In the genomic region with DNA sequence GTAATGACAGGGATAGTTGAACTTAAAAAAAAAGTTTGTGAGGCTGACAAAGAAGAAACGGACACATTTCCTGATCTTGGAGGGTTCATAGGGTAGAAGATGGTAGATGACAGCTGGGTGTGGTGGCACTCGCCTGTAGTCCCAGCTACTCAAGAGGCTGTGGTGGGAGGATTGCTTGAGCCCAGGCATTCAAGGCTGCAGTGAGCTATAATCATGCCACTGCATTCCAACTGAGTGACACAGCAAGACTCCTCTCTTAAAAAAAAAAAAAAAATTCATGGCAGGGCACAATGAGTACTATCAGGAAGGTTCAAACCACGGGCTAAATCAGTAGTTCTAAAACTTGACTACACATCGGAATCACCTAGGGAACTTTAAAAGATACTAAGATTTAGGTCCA, we compare ENCODE assay signal across 8 cellular contexts. TPM values are rescaled to one million over a fixed set of nuclear protein-coding genes. Genes with fewer than 3 reads are reported as not detected.
DNase-seq lines count a peak whose midpoint lies in the region; ATAC-seq, FAIRE-seq and TF ChIP-seq lines count a peak whose summit lies in the region.

No MANE protein-coding gene starts in this region.

- no peak for TF ChIP-seq CTCF in GM23338 (conservative IDR thresholded peaks at IDR 0.05; ENCODE audit: low read depth in 2 of 2)

- peaks cover 6% of the 10 kb centered on the region for H3K36me3 Mint-ChIP-seq in GM23338 (ENCODE audit: low read depth)

- H3K9me3 Mint-ChIP-seq in GM23338, result peaks cover 15% of the 10 kb centered on the region; the same call in 2 of the 3 replicates

- no peaks in the 10 kb centered on the region; the same call in 1 of the 2 replicates for H3K9me2 ChIP-seq in GM23338 (ENCODE audit: insufficient read depth)

- H3K27me3 Mint-ChIP-seq in GM23338 (ENCODE audit: insufficient read depth, low read depth, poor library complexity), result peaks cover 44% of the 10 kb centered on the region

- DNase-seq in GM23338 (ENCODE audit: low spot score) (no peak), SK-MEL-5 (ENCODE audit: low read depth, low spot score) (peak; percentile 20), non-pigmented ciliary epithelial cell (ENCODE audit: low read depth) (peak; percentile 67), NCI-H510A (lab: John Stamatoyannopoulos, UW) (no peak), H54 (ENCODE audit: insufficient read length, low spot score) (no peak)

- H2AFZ ChIP-seq in GM23338, result no peak overlapping the region

- no peak for TF ChIP-seq POLR2A in H54 (IDR thresholded peaks at IDR 0.05; ENCODE audit: low read depth, low read length)

- no peaks in the 10 kb centered on the region for H3K9me3 ChIP-seq in esophagus (ENCODE audit: control insufficient read depth in 2 of 2, insufficient read depth in 1 of 2, low read depth in 1 of 2, low read length in 1 of 2)

- H3K4me3 ChIP-seq in GM23338 (peak overlapping the region; percentile 84; the same call in 1 of the 2 replicates), esophagus (ENCODE audit: low read depth in 1 of 2, low read length in 2 of 2) (peak overlapping the region in 1 of 2 donors; percentile 75)

- peak overlapping the region; percentile 96 for H3K4me2 ChIP-seq in GM23338

- peaks cover 11% of the 10 kb centered on the region for H4K20me1 ChIP-seq in GM23338 (replicated peaks; ENCODE audit: insufficient read depth)

- H3K27ac ChIP-seq in GM23338 (ENCODE audit: low read depth) (no peak overlapping the region), esophagus (ENCODE audit: low read depth in 2 of 2, low read length in 1 of 2) (peak overlapping the region; percentile 35 to 49)

- H3K4me1 Mint-ChIP-seq in GM23338, result peaks cover 45% of the 10 kb centered on the region

- no peak for FAIRE-seq in H54 (lab: Jason Lieb, UNC)

- H3K79me2 ChIP-seq in GM23338 (replicated peaks; ENCODE audit: insufficient read depth), result peaks cover 23% of the 10 kb centered on the region

- H3K4me3 Mint-ChIP-seq in GM23338, result peak overlapping the region; percentile 90

- 0 out of 2 replicates have a peak, but pooled peaks cover 7% of the 10 kb centered on the region for H3F3A ChIP-seq in GM23338 (replicated peaks; ENCODE audit: low read depth)

- WGBS in esophagus, 2 donors, result 25 to 32% methylated on average over 4 of the region's 4 CpGs

- in situ Hi-C loops in SK-MEL-5 (cut with HindIII; ENCODE audit: low pct_unique_long_range_greater_than_20kb, low sequenced_read_pairs), result no loop called here

- H3K27me3 ChIP-seq in GM23338 (ENCODE audit: insufficient read depth), result peaks cover 20% of the 10 kb centered on the region
- no peaks in the 10 kb centered on the region for H3K27me3 ChIP-seq in esophagus (ENCODE audit: control insufficient read depth in 1 of 2, insufficient read depth in 2 of 2, low read length in 2 of 2)

- H3K4me1 ChIP-seq in GM23338 (ENCODE audit: insufficient read depth) (peaks cover 31% of the 10 kb centered on the region), esophagus (ENCODE audit: control insufficient read depth in 2 of 2, insufficient read depth in 2 of 2, low read length in 1 of 2) (peaks cover 0 to 8% of the 10 kb centered on the region in 2 donors)

- H3K36me3 ChIP-seq in GM23338 (ENCODE audit: insufficient read depth) (no peaks in the 10 kb centered on the region), esophagus (ENCODE audit: control insufficient read depth in 2 of 2, insufficient read depth in 2 of 2, low read length in 1 of 2) (no peaks in the 10 kb centered on the region)

- ATAC-seq in GM23338 (no peak), GM19328 (IDR thresholded peaks at IDR 0.05; ENCODE audit: unreplicated experiment) (no peak), HG03095 (IDR thresholded peaks at IDR 0.05; ENCODE audit: unreplicated experiment) (no peak)

- no peak overlapping the region for H3K27ac Mint-ChIP-seq in GM23338

TF ChIP-seq in GM23338, 12 proteins besides CTCF, POLR2A, EP300 and RAD21 (continues in another document):
- no peak for TF ChIP-seq ZNF462 (CRISPR knock-in tag; IDR thresholded peaks at IDR 0.05)

RNA-seq across cellular contexts. Expression of gene MICA, which starts 2.0 kb away (rescaled TPM):
- total RNA-seq in GM23338 (2014; rRNA removed; shearing (Covaris generic)), result 18.2 and 22.7 TPM in 2 replicates
- polyA plus RNA-seq in GM23338 (2016; fragmentation: Nextera tagmentation; extraction: Ambion mirVana) (12.7 and 13.4 TPM in 2 replicates), esophagus (1 to 10 TPM; 8.8 to 9.9 TPM)
- 71.5 and 77.4 TPM in 2 replicates for total RNA-seq in SK-MEL-5 (2014; rRNA removed; shearing (Covaris generic))
- polyA plus RNA-seq in SK-MEL-5 (2015; cell fraction: cytosol; rRNA removed), result 71.3 and 75.1 TPM in 2 replicates
- 14.5 and 24.1 TPM in 2 replicates for polyA plus RNA-seq in SK-MEL-5 (2015; cell fraction: nucleus; rRNA removed)

RNA-seq across cellular contexts. Expression of gene HLA-B, which starts 44.4 kb away (rescaled TPM):
- total RNA-seq in GM23338 (2014; rRNA removed; shearing (Covaris generic)), result 36.1 and 44.3 TPM in 2 replicates
- polyA plus RNA-seq in GM23338 (2016; fragmentation: Nextera tagmentation; extraction: Ambion mirVana) (86.0 and 102 TPM in 2 replicates), esophagus (100 to 1,000 TPM; 168 to 351 TPM)
- total RNA-seq in SK-MEL-5 (2014; rRNA removed; shearing (Covaris generic)), result 179 and 192 TPM in 2 replicates
- 367 and 388 TPM in 2 replicates for polyA plus RNA-seq in SK-MEL-5 (2015; cell fraction: cytosol; rRNA removed)
- 235 and 246 TPM in 2 replicates for polyA plus RNA-seq in SK-MEL-5 (2015; cell fraction: nucleus; rRNA removed)

Comparison
In these comparisons a context has a peak if more than half of its experiments do, and no peak if none do; other contexts are left out.
1. DNase-seq: peak in SK-MEL-5 (single experiment) and non-pigmented ciliary epithelial cell (single experiment); none in GM23338 (single experiment), NCI-H510A (single experiment) and H54 (single experiment).